ENCODE assay signal across 14 cellular contexts in genomic region chr17:55466671-55467070, GRCh38. TPM values are rescaled to one million over a fixed set of nuclear protein-coding genes. Genes with fewer than 3 reads are reported as not detected.
A peak's percentile ranks its signal among the peaks of the same experiment; 100 is the strongest.
DNase-seq lines count a peak whose midpoint lies in the region; ATAC-seq and TF ChIP-seq lines count a peak whose summit lies in the region.
"Had no signal": no experiment of that assay in that cellular context is flagged by ENCODE, and none has a peak within 500 bp of the region (broad histone marks: within the 10 kb centered on the region; RNA-seq: fewer than 3 reads in every experiment).

No MANE protein-coding gene starts in this region.

- TF ChIP-seq POLR2A in gastroesophageal sphincter (IDR thresholded peaks at IDR 0.05): no peak

- TF ChIP-seq EP300 in gastroesophageal sphincter (IDR thresholded peaks at IDR 0.05): no peak

- H3K4me2 ChIP-seq in parathyroid adenoma (ENCODE audit: low read length): peak overlapping the region; percentile 14

- peak; percentile 16 for DNase-seq in GM12864 (ENCODE audit: low read depth)
- DNase-seq: dermis blood vessel endothelial cell; posterior cingulate gyrus; stimulated activated naive CD8-positive, alpha-beta T cell treated with anti-CD3 and anti-CD28 coated beads, Interleukin-15, amount 100 ng/mL, for 72 hours; T-helper 17 cell had no signal

- 51 to 64% methylated on average over 7 of the region's 7 CpGs for WGBS in gastroesophageal sphincter (ENCODE audit: low coverage in 1 of 2), 2 donors

- H3K27ac ChIP-seq in HUES6 (ENCODE audit: low read depth, low read length): peak overlapping the region; percentile 56
- H3K27ac ChIP-seq in gastroesophageal sphincter: no peak overlapping the region
- no peak overlapping the region for H3K27ac ChIP-seq in parathyroid adenoma

- no peak overlapping the region; the same call in 1 of the 2 replicates for H3K4me3 ChIP-seq in GM12864 (ENCODE audit: low read depth, low read length)
- H3K4me3 ChIP-seq in HUES6 (ENCODE audit: low read depth, low read length): peak overlapping the region; percentile 39; the same call in 1 of the 2 replicates
- no peak overlapping the region for H3K4me3 ChIP-seq in gastroesophageal sphincter
- H3K4me3 ChIP-seq in parathyroid adenoma (ENCODE audit: low read depth, low read length): no peak overlapping the region

- no peaks in the 10 kb centered on the region for H3K27me3 ChIP-seq in HUES6 (ENCODE audit: control insufficient read depth, insufficient read depth, low read length)
- no peaks in the 10 kb centered on the region for H3K27me3 ChIP-seq in gastroesophageal sphincter
- H3K27me3 ChIP-seq in parathyroid adenoma (ENCODE audit: control insufficient read depth, insufficient read depth, low read length): no peaks in the 10 kb centered on the region

- H3K4me1 ChIP-seq in HUES6 (ENCODE audit: control insufficient read depth, insufficient read depth, low read length) (peaks cover 24% of the 10 kb centered on the region), gastroesophageal sphincter (peaks cover 0 to 9% (median 0%) of the 10 kb centered on the region in 3 donors), parathyroid adenoma (peaks cover 23% of the 10 kb centered on the region)

- peak overlapping the region; percentile 24 for H3K9ac ChIP-seq in HUES6 (ENCODE audit: low read length)
- no peak overlapping the region for H3K9ac ChIP-seq in parathyroid adenoma

- no peaks in the 10 kb centered on the region for H3K79me2 ChIP-seq in parathyroid adenoma

- H3K9me3 ChIP-seq in HUES6 (ENCODE audit: control insufficient read depth, insufficient read depth, low read depth, low read length) (peaks cover 5% of the 10 kb centered on the region; the same call in 1 of the 2 replicates), gastroesophageal sphincter (no peaks in the 10 kb centered on the region), parathyroid adenoma (ENCODE audit: control insufficient read depth, low read length) (no peaks in the 10 kb centered on the region)

- H3K36me3 ChIP-seq in HUES6 (ENCODE audit: control insufficient read depth, insufficient read depth, low read length): no peaks in the 10 kb centered on the region
- no peaks in the 10 kb centered on the region for H3K36me3 ChIP-seq in gastroesophageal sphincter
- no peaks in the 10 kb centered on the region for H3K36me3 ChIP-seq in parathyroid adenoma (ENCODE audit: control insufficient read depth, insufficient read depth, low read length)

- TF ChIP-seq CTCF in GM12864 (IDR thresholded peaks at IDR 0.05; ENCODE audit: low read depth, low read length, missing control alignments) (no peak), gastroesophageal sphincter (IDR thresholded peaks at IDR 0.05) (no peak), parathyroid adenoma (IDR thresholded peaks at IDR 0.05) (no peak)

- ATAC-seq in gastroesophageal sphincter: peak; percentile 41
- no peak for ATAC-seq in HG02678 (IDR thresholded peaks at IDR 0.05; ENCODE audit: unreplicated experiment)
- ATAC-seq in HG02970 (IDR thresholded peaks at IDR 0.05; ENCODE audit: low FRiP score, unreplicated experiment): no peak
- no peak for ATAC-seq in activated CD4-positive, CD25-positive, alpha-beta regulatory T cell treated with anti-CD3 and anti-CD28 coated beads, Interleukin-2, amount 50 U/mL, for 24 hours
- no peak for ATAC-seq in HG02623 (IDR thresholded peaks at IDR 0.05; ENCODE audit: unreplicated experiment)
- ATAC-seq: activated naive CD4-positive, alpha-beta T cell treated with anti-CD3 and anti-CD28 coated beads, Interleukin-2, amount 50 U/mL, for 72 hours; stimulated activated naive CD8-positive, alpha-beta T cell treated with anti-CD3 and anti-CD28 coated beads, Interleukin-15, amount 100 ng/mL, for 72 hours; T-helper 17 cell had no signal

- peak overlapping the region; percentile 23 for H2AFZ ChIP-seq in parathyroid adenoma

RNA-seq across cellular contexts. Expression of gene SMIM36, which starts 44.6 kb away (rescaled TPM):
- total RNA-seq in gastroesophageal sphincter: not detected
- total RNA-seq: activated naive CD4-positive, alpha-beta T cell treated with anti-CD3 and anti-CD28 coated beads, Interleukin-2, amount 50 U/mL, for 72 hours; dermis blood vessel endothelial cell; H4 had no signal

RNA-seq across cellular contexts. Expression of gene MMD, which starts 45.0 kb away (rescaled TPM):
- total RNA-seq in gastroesophageal sphincter: 10 to 100 TPM; 18.0 to 37.9 (median 29.1) TPM
